ENCODE assay signal across 11 cellular contexts in genomic region chr5:125011419-125011818, GRCh38.
DNase-seq lines count a peak whose midpoint lies in the region; ATAC-seq and TF ChIP-seq lines count a peak whose summit lies in the region.
"Had no signal": no experiment of that assay in that cellular context is flagged by ENCODE, and none has a peak within 500 bp of the region (broad histone marks: within the 10 kb centered on the region; RNA-seq: fewer than 3 reads in every experiment).

No MANE protein-coding gene starts in this region.

- peak; percentile 3 for DNase-seq in NCI-H146 (lab: John Stamatoyannopoulos, UW)
- no peak for DNase-seq in NCI-H146 treated with DMSO at 0.1 percent for 48 hours (lab: John Stamatoyannopoulos, UW; ENCODE audit: unreplicated experiment)
- no peak for DNase-seq in OCI-LY7 (ENCODE audit: low spot score)
- no peak for DNase-seq in osteoblast (ENCODE audit: insufficient read length, low spot score, missing footprints)
- no peak for DNase-seq in lower leg skin (ENCODE audit: low spot score in 2 of 2)
- DNase-seq in islet precursor cell = no peak
- DNase-seq: DND-41, upper lobe of right lung had no signal

- no TSS peak for BruUV-seq in OCI-LY7 (replicated peaks; lab: Mats Ljungman, UMichigan)

- no peaks in the 10 kb centered on the region for H3K79me2 ChIP-seq in OCI-LY7 (ENCODE audit: insufficient read depth, low read depth, low read length)
- no peaks in the 10 kb centered on the region for H3K79me2 ChIP-seq in osteoblast (ENCODE audit: insufficient read depth, low read length)

- H3K4me3 ChIP-seq in OCI-LY7 (ENCODE audit: low read depth, low read length, poor library complexity, severe bottlenecking) = no peak overlapping the region
- no peak overlapping the region for H3K4me3 ChIP-seq in osteoblast (ENCODE audit: insufficient read depth, low read length)
- no peak overlapping the region for H3K4me3 ChIP-seq in lower leg skin (ENCODE audit: low read depth, poor library complexity, severe bottlenecking)
- H3K4me3 ChIP-seq: SJSA1, upper lobe of right lung had no signal

- TF ChIP-seq CTCF in OCI-LY7 (conservative IDR thresholded peaks at IDR 0.05; ENCODE audit: low read length) (no peak), osteoblast (IDR thresholded peaks at IDR 0.05; ENCODE audit: extremely low read depth, low read depth, low read length) (no peak), lower leg skin (IDR thresholded peaks at IDR 0.05) (no peak)

- ATAC-seq in GM21786 (IDR thresholded peaks at IDR 0.05; ENCODE audit: unreplicated experiment) (peak; percentile 17), HG03432 (IDR thresholded peaks at IDR 0.05; ENCODE audit: unreplicated experiment) (no peak)
- ATAC-seq: upper lobe of right lung had no signal

- H3K27ac ChIP-seq in OCI-LY7 (ENCODE audit: low read depth, low read length, poor library complexity, severe bottlenecking) (no peak overlapping the region), osteoblast (ENCODE audit: low read depth, low read length) (no peak overlapping the region)
- H3K27ac ChIP-seq: SJSA1, upper lobe of right lung had no signal

- H3K4me2 ChIP-seq in OCI-LY7 (ENCODE audit: low read length) (peak overlapping the region; percentile 31), osteoblast (ENCODE audit: insufficient read depth, low read length) (no peak overlapping the region)

- H3K9me2 ChIP-seq in OCI-LY7 (ENCODE audit: insufficient read depth, low read length) = no peaks in the 10 kb centered on the region

- peaks cover 15% of the 10 kb centered on the region for H3K36me3 ChIP-seq in OCI-LY7 (ENCODE audit: insufficient read depth, low read length)
- no peaks in the 10 kb centered on the region for H3K36me3 ChIP-seq in osteoblast (ENCODE audit: insufficient read depth, low read length)
- H3K36me3 ChIP-seq: SJSA1, upper lobe of right lung had no signal

- WGBS in lower leg skin, 2 donors = 60 to 85% methylated on average over 2 of the region's 2 CpGs

- H4K20me1 ChIP-seq in OCI-LY7 (ENCODE audit: insufficient read depth, low read length) (no peaks in the 10 kb centered on the region), osteoblast (ENCODE audit: insufficient read depth, low read length) (no peaks in the 10 kb centered on the region)

- H2AFZ ChIP-seq in OCI-LY7 (ENCODE audit: low read length) (peak overlapping the region; percentile 89), osteoblast (ENCODE audit: low read length) (peak overlapping the region; percentile 68)

- POLR2A ChIA-PET in OCI-LY7 (lab: Charles Lee) = interaction anchor here (1.0 to 2.6 kb wide), 6 partner anchors 9 to 266 kb away, joined by 3 to 8 read pairs (median 4); no protein-coding TSS in a partner anchor

- no peaks in the 10 kb centered on the region for H3K27me3 ChIP-seq in osteoblast (ENCODE audit: insufficient read depth, low read length)
- H3K27me3 ChIP-seq: SJSA1, upper lobe of right lung had no signal

- H3K9me3 ChIP-seq in OCI-LY7 (ENCODE audit: low read length) (peaks cover 9% of the 10 kb centered on the region; the same call in 1 of the 2 replicates), osteoblast (ENCODE audit: low read depth, low read length) (no peaks in the 10 kb centered on the region)
- H3K9me3 ChIP-seq: SJSA1, upper lobe of right lung had no signal

- intact Hi-C loops in OCI-LY7 (cut with micrococcal nuclease; ENCODE audit: unreplicated experiment) (no loop called here), lower leg skin (cut with DNase I; ENCODE audit: low total_unique reads) (loop anchor here (10.0 kb wide), 1 partner anchor 137 kb away; no protein-coding TSS in a partner anchor)

- H3K4me1 ChIP-seq in OCI-LY7 (ENCODE audit: insufficient read depth, low read length, poor library complexity, severe bottlenecking) (peaks cover 62% of the 10 kb centered on the region), osteoblast (ENCODE audit: insufficient read depth, low read length) (no peaks in the 10 kb centered on the region)
- H3K4me1 ChIP-seq: SJSA1, upper lobe of right lung had no signal

- no peak for TF ChIP-seq POLR2A in lower leg skin (IDR thresholded peaks at IDR 0.05)

- CTCF ChIA-PET in OCI-LY7 (lab: Charles Lee; ENCODE audit: unreplicated experiment) = interaction anchor here (0.6 kb wide), 1 partner anchor 271 kb away, joined by 4 read pairs; no protein-coding TSS in a partner anchor
